In genomic region chr12:76219806-76220205, GRCh38 we compare ENCODE assay signal across 21 cellular contexts.
DNase-seq lines count a peak whose midpoint lies in the region; ATAC-seq, FAIRE-seq and TF ChIP-seq lines count a peak whose summit lies in the region.
"Had no signal": no experiment of that assay in that cellular context is flagged by ENCODE, and none has a peak within 500 bp of the region (broad histone marks: within the 10 kb centered on the region; RNA-seq: fewer than 3 reads in every experiment).

No MANE protein-coding gene starts in this region.

- ATAC-seq in HepG2 (no peak), right lobe of liver (no peak), Right ventricle myocardium inferior (no peak), esophagus mucosa (no peak)

- TF ChIP-seq EP300 in HepG2 (IDR thresholded peaks at IDR 0.05; ENCODE audit: low read depth in 2 of 2, low read length in 2 of 2): no peak
- no peak for TF ChIP-seq EP300 in HepG2 (CRISPR knock-in tag; IDR thresholded peaks at IDR 0.05; ENCODE audit: borderline replicate concordance)

- BruUV-seq in HepG2 (replicated peaks; lab: Mats Ljungman, UMichigan): no TSS peak

- no peak for FAIRE-seq in HepG2 (lab: Jason Lieb, UNC)

- intact Hi-C loops in HepG2 (cut with micrococcal nuclease; ENCODE audit: unreplicated experiment) (no loop called here), right lobe of liver (cut with DNase I) (no loop called here), Right ventricle myocardium inferior (cut with DNase I) (no loop called here)

- H2AFZ ChIP-seq in HepG2 (ENCODE audit: low read length): no peak overlapping the region

- no peak overlapping the region for H3K4me3 ChIP-seq in HepG2 (replicated peaks in 1 of 3; ENCODE audit: insufficient read depth in 1 of 3, low read depth in 2 of 3, low read length in 3 of 3)
- H3K4me3 ChIP-seq in right lobe of liver: no peak overlapping the region

- H3K4me1 ChIP-seq in HepG2 (ENCODE audit: insufficient read depth, low read length) (no peaks in the 10 kb centered on the region), right lobe of liver (no peaks in the 10 kb centered on the region)
- H3K4me1 ChIP-seq: BE2C had no signal

- H3K4me2 ChIP-seq in HepG2 (ENCODE audit: low read depth, low read length): no peak overlapping the region

- H4K20me1 ChIP-seq in HepG2 (ENCODE audit: insufficient read depth, low read length): no peaks in the 10 kb centered on the region

- POLR2A ChIA-PET in HepG2 (lab: Yijun Ruan, JAX): no interaction called here

- DNase-seq in HepG2 (ENCODE audit: low spot score) (peak; percentile 24), right lobe of liver (no peak), dermis microvascular lymphatic vessel endothelial cell (ENCODE audit: low read depth in 2 of 2) (peak; percentile 5 to 35), lung microvascular endothelial cell (ENCODE audit: low read depth in 2 of 2) (peak; percentile 27 to 37), T-helper 1 cell (no peak), Right ventricle myocardium inferior (ENCODE audit: missing footprints) (no peak), HPDE6-E6E7 (ENCODE audit: extremely low spot score) (no peak)
- DNase-seq: 8988T; BE2C; CD4-positive, CD25-positive, alpha-beta regulatory T cell; COR-L47; DMS 273 treated with DMSO at 0.1 percent for 48 hours; DND-41; H7; NCI-H1694 treated with DMSO at 0.1 percent for 48 hours; NCI-H510A; NCI-H748 treated with DMSO at 0.1 percent for 48 hours; NK-92 treated with Interleukin-12 subunit alpha and Interleukin-12 subunit beta, amount 100 ng/mL, for 24 hours; SIG-M5 had no signal

- no peaks in the 10 kb centered on the region for H3K36me3 ChIP-seq in HepG2 (replicated peaks in 1 of 2; ENCODE audit: control insufficient read depth in 1 of 2, insufficient read depth in 2 of 2, low read length in 2 of 2)
- H3K36me3 ChIP-seq in right lobe of liver: no peaks in the 10 kb centered on the region
- H3K36me3 ChIP-seq: BE2C had no signal

- TF ChIP-seq CTCF in HepG2 (CRISPR knock-in tag; IDR thresholded peaks at IDR 0.05) (no peak), right lobe of liver (IDR thresholded peaks at IDR 0.05) (no peak)

- no peak for TF ChIP-seq RAD21 in HepG2 (CRISPR knock-in tag; IDR thresholded peaks at IDR 0.05)

- TF ChIP-seq POLR2A in HepG2 (IDR thresholded peaks at IDR 0.05; ENCODE audit: insufficient read depth in 1 of 2, low read depth in 2 of 2, low read length in 2 of 2) (no peak), right lobe of liver (IDR thresholded peaks at IDR 0.05) (no peak)

- in situ Hi-C loops in HepG2 (cut with HindIII; ENCODE audit: extremely low pct_ligation_motif_present, low pct_unique_long_range_greater_than_20kb): no loop called here

- no peaks in the 10 kb centered on the region for H3K79me2 ChIP-seq in HepG2 (ENCODE audit: insufficient read depth, low read length)

- H3K9ac ChIP-seq in HepG2 (ENCODE audit: insufficient read depth, low read depth, low read length): no peak overlapping the region

- 0% methylated on average over 1 of the region's 1 CpG for WGBS in HepG2 (ENCODE audit: low lambda C conversion rate)
- 81% methylated on average over 1 of the region's 1 CpG for WGBS in right lobe of liver (ENCODE audit: insufficient coverage, low coverage, low lambda C conversion rate, missing lambda C conversion rate)

- no peaks in the 10 kb centered on the region for H3K9me3 ChIP-seq in HepG2 (ENCODE audit: low read length)
- H3K9me3 ChIP-seq in right lobe of liver: no peaks in the 10 kb centered on the region
- H3K9me3 ChIP-seq: BE2C had no signal

- CTCF ChIA-PET in HepG2 (lab: Yijun Ruan, JAX; ENCODE audit: low intra/inter-chr PET ratio, low total read pairs): no interaction called here

- H3K27ac ChIP-seq in HepG2 (ENCODE audit: extremely low read length, insufficient read depth, low read length): no peak overlapping the region
- H3K27ac ChIP-seq in right lobe of liver: no peak overlapping the region
- H3K27ac ChIP-seq: HL-60 had no signal

- no peaks in the 10 kb centered on the region for H3K27me3 ChIP-seq in HepG2 (ENCODE audit: control insufficient read depth in 1 of 2, insufficient read depth in 2 of 2, low read length in 2 of 2)
- no peaks in the 10 kb centered on the region for H3K27me3 ChIP-seq in right lobe of liver

TF ChIP-seq in HepG2, 621 proteins besides CTCF, POLR2A, EP300 and RAD21:
- no peak for TF ChIP-seq AHR (CRISPR knock-in tag; IDR thresholded peaks at IDR 0.05)
- no peak for TF ChIP-seq SOX13 (IDR thresholded peaks at IDR 0.05)
- peak in 1 of 2 experiments; percentile 50; a peak in 2 of 4 replicates for TF ChIP-seq SOX13 (CRISPR knock-in tag; conservative IDR thresholded peaks at IDR 0.05 in 1 of 2, IDR thresholded peaks at IDR 0.05 in 1 of 2)
- no peak for TF ChIP-seq ZNF558 (CRISPR knock-in tag; IDR thresholded peaks at IDR 0.05; ENCODE audit: borderline replicate concordance)
- TF ChIP-seq ZNF382 (CRISPR knock-in tag; IDR thresholded peaks at IDR 0.05; ENCODE audit: borderline replicate concordance): no peak
- no peak for TF ChIP-seq ZNF253 (CRISPR knock-in tag; IDR thresholded peaks at IDR 0.05; ENCODE audit: borderline replicate concordance)

Comparison
In these comparisons a context has a peak if more than half of its experiments do, and no peak if none do; other contexts are left out.
1. DNase-seq: peak in HepG2 (single experiment), dermis microvascular lymphatic vessel endothelial cell (2 of 2) and lung microvascular endothelial cell (2 of 2); none in right lobe of liver (0 of 3), T-helper 1 cell (0 of 5), Right ventricle myocardium inferior (single experiment) and HPDE6-E6E7 (single experiment).